8 cellular contexts compared by ENCODE assay signal in the genomic region with DNA sequence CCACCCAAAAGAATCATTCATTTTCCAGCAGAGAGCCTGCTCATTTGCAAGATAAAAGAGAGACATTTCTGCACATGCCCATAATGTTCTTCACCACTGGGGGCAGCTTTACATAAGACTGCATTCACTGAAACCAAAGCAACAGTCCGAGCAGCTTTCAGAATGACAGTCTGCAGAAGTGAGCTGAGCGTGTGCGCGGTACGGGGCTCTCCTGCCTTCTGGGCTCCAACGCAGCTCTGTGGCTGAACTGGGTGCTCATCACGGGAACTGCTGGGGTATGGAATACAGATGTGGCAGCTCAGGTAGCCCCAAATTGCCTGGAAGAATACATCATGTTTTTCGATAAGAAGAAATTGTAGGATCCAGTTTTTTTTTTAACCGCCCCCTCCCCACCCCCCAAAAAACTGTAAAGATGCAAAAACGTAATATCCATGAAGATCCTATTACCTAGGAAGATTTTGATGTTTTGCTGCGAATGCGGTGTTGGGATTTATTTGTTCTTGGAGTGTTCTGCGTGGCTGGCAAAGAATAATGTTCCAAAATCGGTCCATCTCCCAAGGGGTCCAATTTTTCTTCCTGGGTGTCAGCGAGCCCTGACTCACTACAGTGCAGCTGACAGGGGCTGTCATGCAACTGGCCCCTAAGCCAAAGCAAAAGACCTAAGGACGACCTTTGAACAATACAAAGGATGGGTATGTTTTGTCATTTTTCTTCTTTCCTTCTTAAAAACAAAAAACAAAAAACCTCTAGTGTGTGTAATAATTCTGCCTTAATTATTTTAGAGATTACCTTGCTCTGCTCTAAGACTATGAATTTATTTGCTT. TPM values are rescaled to one million over a fixed set of nuclear protein-coding genes. Genes with fewer than 3 reads are reported as not detected.
DNase-seq lines count a peak whose midpoint lies in the region; ATAC-seq and TF ChIP-seq lines count a peak whose summit lies in the region.

Gene LRRTM3, plus strand, starts transcription at position 141 of the 824 bp plus-strand sequence.

- H3K27me3 ChIP-seq in HUES64 (ENCODE audit: insufficient read depth, low read length) (peaks cover 38% of the 10 kb centered on the region), RWPE2 (ENCODE audit: insufficient read depth, poor library complexity, severe bottlenecking) (peaks cover 66% of the 10 kb centered on the region), liver (ENCODE audit: control insufficient read depth in 4 of 4, insufficient read depth in 4 of 4, low read length in 3 of 4) (peaks cover 0 to 5% (median under 1%) of the 10 kb centered on the region in 4 donors)

- H3K27me3 Mint-ChIP-seq in activated T-cell treated with anti-CD3 and anti-CD28 coated beads, Interleukin-2, amount 50 U/mL, for 4 hours (ENCODE audit: low read depth), result peaks cover 36% of the 10 kb centered on the region
- H3K27me3 Mint-ChIP-seq in activated T-cell treated with anti-CD3 and anti-CD28 coated beads, Interleukin-2, amount 50 U/mL, for 24 hours, result peaks cover 55% of the 10 kb centered on the region

- no peak within 1 kb of the TSS for H3K4me3 Mint-ChIP-seq in activated T-cell treated with anti-CD3 and anti-CD28 coated beads, Interleukin-2, amount 50 U/mL, for 4 hours
- no peak within 1 kb of the TSS for H3K4me3 Mint-ChIP-seq in activated T-cell treated with anti-CD3 and anti-CD28 coated beads, Interleukin-2, amount 50 U/mL, for 24 hours

- H3K9me3 ChIP-seq in HUES64 (ENCODE audit: insufficient read depth, low read depth, low read length), result no peaks in the 10 kb centered on the region
- no peaks in the 10 kb centered on the region for H3K9me3 ChIP-seq in RWPE2 (ENCODE audit: severe bottlenecking)
- no peaks in the 10 kb centered on the region for H3K9me3 ChIP-seq in liver (ENCODE audit: control insufficient read depth in 4 of 4, low read length in 3 of 4)

- TF ChIP-seq CTCF in RWPE2 (IDR thresholded peaks at IDR 0.05; ENCODE audit: poor library complexity, severe bottlenecking), result peak; percentile 68
- TF ChIP-seq CTCF in liver (IDR thresholded peaks at IDR 0.05; ENCODE audit: low read depth, low read length, missing input control), result peak; percentile 76

- no peaks in the 10 kb centered on the region for H3K36me3 ChIP-seq in HUES64 (ENCODE audit: insufficient read depth, low read length)
- H3K36me3 ChIP-seq in RWPE2 (ENCODE audit: low read depth), result no peaks in the 10 kb centered on the region
- H3K36me3 ChIP-seq in liver (ENCODE audit: control insufficient read depth in 4 of 4, insufficient read depth in 3 of 4, low read depth in 1 of 4, low read length in 3 of 4), result no peaks in the 10 kb centered on the region

- TF ChIP-seq RAD21 in liver (IDR thresholded peaks at IDR 0.05), result peak; percentile 76 to 84

- peak; percentile 46 to 84 for ATAC-seq in activated T-cell treated with anti-CD3 and anti-CD28 coated beads, Interleukin-2, amount 50 U/mL, for 4 hours
- ATAC-seq in GM21723 (IDR thresholded peaks at IDR 0.05; ENCODE audit: unreplicated experiment), result peak; percentile 100
- ATAC-seq in RWPE2 (ENCODE audit: low read depth), result peak; percentile 98

- H3K9me3 Mint-ChIP-seq in activated T-cell treated with anti-CD3 and anti-CD28 coated beads, Interleukin-2, amount 50 U/mL, for 4 hours, result peaks cover 4% of the 10 kb centered on the region
- no peaks in the 10 kb centered on the region for H3K9me3 Mint-ChIP-seq in activated T-cell treated with anti-CD3 and anti-CD28 coated beads, Interleukin-2, amount 50 U/mL, for 24 hours

- H3K9ac ChIP-seq in HUES64 (ENCODE audit: low read depth, low read length), result no peak within 1 kb of the TSS
- no peak within 1 kb of the TSS for H3K9ac ChIP-seq in liver (ENCODE audit: low read depth in 1 of 2, low read length in 2 of 2)

- H3K4me1 ChIP-seq in HUES64 (ENCODE audit: insufficient read depth, low read length) (peaks cover 57% of the 10 kb centered on the region), RWPE2 (ENCODE audit: insufficient read depth, poor library complexity, severe bottlenecking) (no peaks in the 10 kb centered on the region), liver (ENCODE audit: control insufficient read depth in 4 of 4, insufficient read depth in 4 of 4, low read length in 3 of 4) (peaks cover 0 to 20% (median 15%) of the 10 kb centered on the region in 4 donors)

- WGBS in HUES64, result 4% methylated on average over 13 of the region's 16 CpGs
- WGBS in liver, result 7% methylated on average over 16 of the region's 16 CpGs

- no peak within 1 kb of the TSS for H3K27ac Mint-ChIP-seq in activated T-cell treated with anti-CD3 and anti-CD28 coated beads, Interleukin-2, amount 50 U/mL, for 24 hours

- no peak for DNase-seq in activated T-cell treated with anti-CD3 and anti-CD28 coated beads, Interleukin-2, amount 50 U/mL, for 4 hours
- DNase-seq in activated T-cell treated with anti-CD3 and anti-CD28 coated beads, Interleukin-2, amount 50 U/mL, for 24 hours, result no peak
- DNase-seq in RWPE2 (ENCODE audit: low spot score) (no peak), dermis blood vessel endothelial cell (peak; percentile 70), substantia nigra (lab: John Stamatoyannopoulos, UW) (peak in 42 of 49 donors; percentile 3 to 85 (median 57))

- peak within 1 kb of the TSS; percentile 85; the same call in 1 of the 2 replicates for H3K27ac ChIP-seq in HUES64 (ENCODE audit: low read depth, low read length)
- H3K27ac ChIP-seq in RWPE2 (ENCODE audit: poor library complexity, severe bottlenecking), result no peak within 1 kb of the TSS
- no peak within 1 kb of the TSS for H3K27ac ChIP-seq in liver (ENCODE audit: low read depth in 1 of 2, low read length in 2 of 2)
- peak within 1 kb of the TSS; percentile 31 for H3K27ac ChIP-seq in substantia nigra (ENCODE audit: low read depth, low read length, poor library complexity, severe bottlenecking)

- peak within 1 kb of the TSS; percentile 28 for H3K4me3 ChIP-seq in HUES64 (ENCODE audit: low read length)
- no peak within 1 kb of the TSS for H3K4me3 ChIP-seq in RWPE2 (ENCODE audit: severe bottlenecking)
- peak within 1 kb of the TSS in 2 of 3 donors; percentile 5 to 46 for H3K4me3 ChIP-seq in liver (ENCODE audit: low read depth in 1 of 3, low read length in 3 of 3)

- H3K36me3 Mint-ChIP-seq in activated T-cell treated with anti-CD3 and anti-CD28 coated beads, Interleukin-2, amount 50 U/mL, for 4 hours (ENCODE audit: insufficient read depth), result no peaks in the 10 kb centered on the region
- H3K36me3 Mint-ChIP-seq in activated T-cell treated with anti-CD3 and anti-CD28 coated beads, Interleukin-2, amount 50 U/mL, for 24 hours (ENCODE audit: low read depth), result no peaks in the 10 kb centered on the region

- no peaks in the 10 kb centered on the region for H3K4me1 Mint-ChIP-seq in activated T-cell treated with anti-CD3 and anti-CD28 coated beads, Interleukin-2, amount 50 U/mL, for 4 hours (ENCODE audit: low read depth)
- H3K4me1 Mint-ChIP-seq in activated T-cell treated with anti-CD3 and anti-CD28 coated beads, Interleukin-2, amount 50 U/mL, for 24 hours (ENCODE audit: low read depth), result no peaks in the 10 kb centered on the region

TF ChIP-seq in liver, 16 proteins besides CTCF, POLR2A, EP300 and RAD21 (continues in another document):
- TF ChIP-seq HNF4A (conservative IDR thresholded peaks at IDR 0.05) (peak; percentile 5 to 44), FOXA1 (IDR thresholded peaks at IDR 0.05) (no peak), REST (IDR thresholded peaks at IDR 0.05) (no peak), GABPA (IDR thresholded peaks at IDR 0.05 in 1 of 2, conservative IDR thresholded peaks at IDR 0.05 in 1 of 2) (no peak), RXRA (IDR thresholded peaks at IDR 0.05) (peak in 1 of 2 donors; percentile 39), SP1 (IDR thresholded peaks at IDR 0.05) (no peak), EGR1 (IDR thresholded peaks at IDR 0.05; ENCODE audit: low read depth in 2 of 2) (no peak), TAF1 (conservative IDR thresholded peaks at IDR 0.05) (no peak), JUND (IDR thresholded peaks at IDR 0.05) (no peak)

RNA-seq across cellular contexts. Expression of gene LRRTM3, which starts in this region (rescaled TPM):
- not detected for total RNA-seq in activated T-cell treated with anti-CD3 and anti-CD28 coated beads, Interleukin-2, amount 50 U/mL, for 4 hours
- polyA plus RNA-seq in HUES64 (2013, experiment 1 of 2), result 0.65 TPM
- 1.3 TPM for polyA plus RNA-seq in HUES64 (2013, experiment 2 of 2)
- not detected in 2 replicates for total RNA-seq in dermis blood vessel endothelial cell
- total RNA-seq in liver, result not detected
- under 1 TPM in 1 of 2 donors, not detected in 1; 0.67 TPM for polyA plus RNA-seq in liver

Comparison
In these comparisons a context has a peak if more than half of its experiments do, and no peak if none do; other contexts are left out.
1. Peak in ATAC-seq in activated T-cell treated with anti-CD3 and anti-CD28 coated beads, Interleukin-2, amount 50 U/mL, for 4 hours; RNA of the gene not detected or under 1 TPM.
2. Peak in DNase-seq in dermis blood vessel endothelial cell; RNA of the gene not detected or under 1 TPM.
3. DNase-seq: peak in substantia nigra (42 of 49); none in activated T-cell treated with anti-CD3 and anti-CD28 coated beads, Interleukin-2, amount 50 U/mL, for 4 hours (single experiment), activated T-cell treated with anti-CD3 and anti-CD28 coated beads, Interleukin-2, amount 50 U/mL, for 24 hours (single experiment) and RWPE2 (single experiment).
4. H3K27ac ChIP-seq: peak in HUES64 (single experiment) and substantia nigra (single experiment); none in RWPE2 (single experiment) and liver (0 of 2).
5. Peak in every context shown above with its lines, with median percentiles within 50 percentile points of each other: ATAC-seq.